Comparison of ENCODE assay signal across 29 cellular contexts in the genomic region with DNA sequence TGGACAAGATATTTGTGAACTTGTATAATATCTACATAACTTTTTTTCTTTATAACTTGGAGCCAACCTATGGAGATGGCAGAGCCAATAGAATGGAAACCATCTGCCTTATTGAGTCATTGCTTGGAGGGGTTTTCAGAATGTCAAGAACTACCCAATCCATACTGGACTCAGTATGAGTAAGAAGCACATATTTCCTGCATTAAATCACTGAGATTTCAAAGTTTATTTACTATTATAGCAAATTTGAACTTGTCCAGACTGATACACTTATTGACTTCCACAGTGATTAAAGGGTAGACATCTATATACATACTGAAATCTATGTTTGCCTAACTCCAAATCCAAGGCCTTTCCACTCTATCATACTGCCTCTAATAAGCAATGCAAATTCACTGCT.
DNase-seq lines count a peak whose midpoint lies in the region; TF ChIP-seq lines count a peak whose summit lies in the region.
"Had no signal": no experiment of that assay in that cellular context is flagged by ENCODE, and none has a peak within 500 bp of the region (broad histone marks: within the 10 kb centered on the region; RNA-seq: fewer than 3 reads in every experiment).

No MANE protein-coding gene starts in this region.

- H3K27ac ChIP-seq in hepatocyte, result no peak overlapping the region
- H3K27ac ChIP-seq: BLaER1 had no signal

- H3K4me1 ChIP-seq in hepatocyte (ENCODE audit: insufficient read depth), result no peaks in the 10 kb centered on the region
- H3K4me1 ChIP-seq: BLaER1 had no signal

- H3K36me3 Mint-ChIP-seq in activated naive CD4-positive, alpha-beta T cell treated with anti-CD3 and anti-CD28 coated beads, Interleukin-2, amount 10 ng/mL, durations not matched to agents 7 days and 5 days, result no peaks in the 10 kb centered on the region
- H3K36me3 Mint-ChIP-seq: immature natural killer cell; mesothelial cell of epicardium; naive thymus-derived CD4-positive, alpha-beta T cell had no signal

- H3K36me3 ChIP-seq in hepatocyte (replicated peaks; ENCODE audit: insufficient read depth, low read depth), result no peaks in the 10 kb centered on the region
- H3K36me3 ChIP-seq: BLaER1 had no signal

- H3K4me2 ChIP-seq in hepatocyte, result no peak overlapping the region
- H3K4me2 ChIP-seq: BLaER1 had no signal

- DNase-seq in A172 (ENCODE audit: low spot score) (peak; percentile 33), HT1080 (ENCODE audit: low read depth) (peak; percentile 62), amniotic epithelial cell (ENCODE audit: low read depth) (peak; percentile 49), fibroblast of mammary gland (ENCODE audit: low read depth) (peak; percentile 78), hepatocyte (ENCODE audit: low spot score) (no peak), RPMI8226 (no peak), cardiac septum (ENCODE audit: low spot score) (no peak)
- DNase-seq in activated naive CD4-positive, alpha-beta T cell treated with anti-CD3 and anti-CD28 coated beads, Interleukin-2, amount 10 ng/mL, durations not matched to agents 7 days and 5 days, result no peak
- DNase-seq: activated CD4-positive, CD25-positive, alpha-beta regulatory T cell treated with anti-CD3 and anti-CD28 coated beads, Interleukin-2, amount 50 U/mL, for 72 hours; activated CD8-positive, alpha-beta T cell treated with anti-CD3 and anti-CD28 coated beads for 36 hours; activated effector memory CD4-positive, alpha-beta T cell treated with Interleukin-2 at 50 U/mL for 16 hours; activated naive CD8-positive, alpha-beta T cell treated with anti-CD3 and anti-CD28 coated beads, Interleukin-2, amount 50 U/mL, for 24 hours; COR-L47; endodermal cell; H7; immature natural killer cell; left ventricle myocardium superior; MM.1S; naive thymus-derived CD4-positive, alpha-beta T cell; NCI-H1436; NCI-H2107; occipital lobe; OCI-M1; small intestine; stimulated activated CD4-positive, alpha-beta T cell treated with anti-CD3 and anti-CD28 coated beads, Interleukin-1b, Interleukin-23, amount 100 ng/mL, for 48 hours; substantia nigra had no signal

- no peak overlapping the region for H3K4me3 ChIP-seq in fibroblast of mammary gland (ENCODE audit: control insufficient read depth, low read depth, low read length)
- H3K4me3 ChIP-seq in hepatocyte, result no peak overlapping the region
- H3K4me3 ChIP-seq: BLaER1, GM12878 had no signal

- no peaks in the 10 kb centered on the region for H3K9me3 ChIP-seq in hepatocyte (ENCODE audit: low read depth)
- H3K9me3 ChIP-seq: BLaER1 had no signal

- intact Hi-C loops in cardiac septum (cut with DNase I), result no loop called here

- no peaks in the 10 kb centered on the region for H3K4me1 Mint-ChIP-seq in activated naive CD4-positive, alpha-beta T cell treated with anti-CD3 and anti-CD28 coated beads, Interleukin-2, amount 10 ng/mL, durations not matched to agents 7 days and 5 days
- H3K4me1 Mint-ChIP-seq: activated naive CD8-positive, alpha-beta T cell treated with anti-CD3 and anti-CD28 coated beads, Interleukin-2, amount 50 U/mL, for 24 hours; immature natural killer cell; mesothelial cell of epicardium; naive thymus-derived CD4-positive, alpha-beta T cell had no signal

- H3K79me2 ChIP-seq in hepatocyte, result no peaks in the 10 kb centered on the region

- TF ChIP-seq CTCF in fibroblast of mammary gland (conservative IDR thresholded peaks at IDR 0.05; ENCODE audit: control insufficient read depth, insufficient read depth, low read depth, low read length) (no peak), hepatocyte (IDR thresholded peaks at IDR 0.05; ENCODE audit: poor library complexity) (no peak)

- H3K27me3 ChIP-seq in hepatocyte, result no peaks in the 10 kb centered on the region
- H3K27me3 ChIP-seq: BLaER1 had no signal

- no peaks in the 10 kb centered on the region for H4K20me1 ChIP-seq in hepatocyte (ENCODE audit: insufficient read depth, poor library complexity, severe bottlenecking)
- H4K20me1 ChIP-seq: BLaER1 had no signal

- H3K4me3 Mint-ChIP-seq in activated naive CD4-positive, alpha-beta T cell treated with anti-CD3 and anti-CD28 coated beads, Interleukin-2, amount 10 ng/mL, durations not matched to agents 7 days and 5 days, result no peak overlapping the region
- H3K4me3 Mint-ChIP-seq: activated CD8-positive, alpha-beta T cell treated with anti-CD3 and anti-CD28 coated beads for 36 hours; activated naive CD8-positive, alpha-beta T cell treated with anti-CD3 and anti-CD28 coated beads, Interleukin-2, amount 50 U/mL, for 24 hours; endodermal cell; immature natural killer cell; mesothelial cell of epicardium; naive thymus-derived CD4-positive, alpha-beta T cell had no signal

- H3K27me3 Mint-ChIP-seq in activated naive CD4-positive, alpha-beta T cell treated with anti-CD3 and anti-CD28 coated beads, Interleukin-2, amount 10 ng/mL, durations not matched to agents 7 days and 5 days, result no peaks in the 10 kb centered on the region
- H3K27me3 Mint-ChIP-seq: activated CD8-positive, alpha-beta T cell treated with anti-CD3 and anti-CD28 coated beads for 36 hours; activated naive CD8-positive, alpha-beta T cell treated with anti-CD3 and anti-CD28 coated beads, Interleukin-2, amount 50 U/mL, for 24 hours; naive thymus-derived CD4-positive, alpha-beta T cell had no signal

- no peaks in the 10 kb centered on the region for H3K9me2 ChIP-seq in hepatocyte (replicated peaks; ENCODE audit: insufficient read depth)

- no peak overlapping the region for H2AFZ ChIP-seq in hepatocyte

- H3K9me3 Mint-ChIP-seq in activated naive CD4-positive, alpha-beta T cell treated with anti-CD3 and anti-CD28 coated beads, Interleukin-2, amount 10 ng/mL, durations not matched to agents 7 days and 5 days, result peaks cover 8% of the 10 kb centered on the region
- H3K9me3 Mint-ChIP-seq: endodermal cell, mesothelial cell of epicardium had no signal

- no peak overlapping the region for H3K27ac Mint-ChIP-seq in activated naive CD4-positive, alpha-beta T cell treated with anti-CD3 and anti-CD28 coated beads, Interleukin-2, amount 10 ng/mL, durations not matched to agents 7 days and 5 days
- H3K27ac Mint-ChIP-seq: activated CD8-positive, alpha-beta T cell treated with anti-CD3 and anti-CD28 coated beads for 36 hours; activated naive CD8-positive, alpha-beta T cell treated with anti-CD3 and anti-CD28 coated beads, Interleukin-2, amount 50 U/mL, for 24 hours; endodermal cell; immature natural killer cell; mesothelial cell of epicardium; naive thymus-derived CD4-positive, alpha-beta T cell had no signal

- CTCF ChIA-PET in activated naive CD4-positive, alpha-beta T cell treated with anti-CD3 and anti-CD28 coated beads, Interleukin-2, amount 10 ng/mL, durations not matched to agents 7 days and 5 days (lab: Charles Lee), result no interaction called here

Comparison
In these comparisons a context has a peak if more than half of its experiments do, and no peak if none do; other contexts are left out.
1. DNase-seq: peak in A172 (single experiment), HT1080 (single experiment), amniotic epithelial cell (single experiment) and fibroblast of mammary gland (single experiment); none in hepatocyte (single experiment), RPMI8226 (single experiment), cardiac septum (single experiment) and activated naive CD4-positive, alpha-beta T cell treated with anti-CD3 and anti-CD28 coated beads, Interleukin-2, amount 10 ng/mL, durations not matched to agents 7 days and 5 days (single experiment).